ENCODE assay signal across 21 cellular contexts in genomic region chr11:108007819-108008218, GRCh38. TPM values are rescaled to one million over a fixed set of nuclear protein-coding genes. Genes with fewer than 3 reads are reported as not detected.
DNase-seq lines count a peak whose midpoint lies in the region; ATAC-seq and TF ChIP-seq lines count a peak whose summit lies in the region.
"Had no signal": no experiment of that assay in that cellular context is flagged by ENCODE, and none has a peak within 500 bp of the region (broad histone marks: within the 10 kb centered on the region; RNA-seq: fewer than 3 reads in every experiment).

No MANE protein-coding gene starts in this region.

- H3K36me3 ChIP-seq in DOHH2 (ENCODE audit: control insufficient read depth, low read length) (peaks cover 12% of the 10 kb centered on the region), psoas muscle (ENCODE audit: insufficient read depth in 1 of 2, low read depth in 1 of 2) (no peaks in the 10 kb centered on the region)
- H3K36me3 ChIP-seq: left lung, upper lobe of right lung had no signal

- H3K9me3 ChIP-seq in DOHH2 (ENCODE audit: control insufficient read depth, insufficient read depth, low read length): no peaks in the 10 kb centered on the region
- H3K9me3 ChIP-seq in psoas muscle: no peaks in the 10 kb centered on the region
- H3K9me3 ChIP-seq: left lung, MG63, upper lobe of right lung had no signal

- H3K9me3 Mint-ChIP-seq in activated CD4-positive, alpha-beta T cell treated with anti-CD3 and anti-CD28 coated beads, Interleukin-2, amount 10 ng/mL, durations not matched to agents 7 days and 5 days: no peaks in the 10 kb centered on the region
- H3K9me3 Mint-ChIP-seq in immature natural killer cell (no peaks in the 10 kb centered on the region), HFFc6 (no peaks in the 10 kb centered on the region)

- intact Hi-C loops in psoas muscle (cut with DNase I): loop anchor here in 1 of 2 donors (2.0 to 10.0 kb wide), 3 partner anchors 27 to 639 kb away; partner anchors contain the start of genes ATM and NPAT

- WGBS in psoas muscle, 3 donors: 94 to 95% (median 94%) methylated on average over 18 of the region's 18 CpGs

- H3F3A ChIP-seq in DOHH2 (ENCODE audit: control insufficient read depth, insufficient read depth): no peaks in the 10 kb centered on the region

- H3K79me2 ChIP-seq in DOHH2 (ENCODE audit: control insufficient read depth, low read length): peaks cover 44% of the 10 kb centered on the region

- no peaks in the 10 kb centered on the region for H3K9me2 ChIP-seq in DOHH2 (replicated peaks; ENCODE audit: control insufficient read depth, low read length)

- H3K4me1 ChIP-seq in DOHH2 (ENCODE audit: control insufficient read depth, low read length) (peaks cover 26% of the 10 kb centered on the region), psoas muscle (peaks cover 24% of the 10 kb centered on the region)

- peak overlapping the region; percentile 62; the same call in 1 of the 2 replicates for H3K4me2 ChIP-seq in DOHH2 (ENCODE audit: low read length)

- POLR2A ChIA-PET in activated CD4-positive, alpha-beta T cell treated with anti-CD3 and anti-CD28 coated beads, Interleukin-2, amount 10 ng/mL, durations not matched to agents 7 days and 5 days (lab: Charles Lee): no interaction called here

- H3K27ac ChIP-seq in DOHH2 (ENCODE audit: low read depth, low read length): no peak overlapping the region
- peak overlapping the region; percentile 91 for H3K27ac ChIP-seq in psoas muscle
- H3K27ac ChIP-seq in caudate nucleus (ENCODE audit: low read depth, low read length): no peak overlapping the region

- peak overlapping the region; percentile 97 for H3K4me3 Mint-ChIP-seq in activated CD4-positive, alpha-beta T cell treated with anti-CD3 and anti-CD28 coated beads, Interleukin-2, amount 10 ng/mL, durations not matched to agents 7 days and 5 days
- H3K4me3 Mint-ChIP-seq in immature natural killer cell (peak overlapping the region; percentile 22 to 100 (median 98)), HFFc6 (no peak overlapping the region)

- H4K20me1 ChIP-seq in DOHH2 (ENCODE audit: control insufficient read depth, insufficient read depth, low read depth, low read length): peaks cover 6% of the 10 kb centered on the region; the same call in 1 of the 2 replicates

- H3K4me3 ChIP-seq in DOHH2 (ENCODE audit: low read length) (no peak overlapping the region), psoas muscle (no peak overlapping the region)

- peaks cover 15% of the 10 kb centered on the region for H3K4me1 Mint-ChIP-seq in activated CD4-positive, alpha-beta T cell treated with anti-CD3 and anti-CD28 coated beads, Interleukin-2, amount 10 ng/mL, durations not matched to agents 7 days and 5 days
- peaks cover 7 to 27% of the 10 kb centered on the region in 2 donors for H3K4me1 Mint-ChIP-seq in immature natural killer cell
- H3K4me1 Mint-ChIP-seq in HFFc6 (ENCODE audit: low read depth): peaks cover 18% of the 10 kb centered on the region

- H3K27me3 Mint-ChIP-seq in activated CD4-positive, alpha-beta T cell treated with anti-CD3 and anti-CD28 coated beads, Interleukin-2, amount 10 ng/mL, durations not matched to agents 7 days and 5 days: peaks cover 2% of the 10 kb centered on the region
- peaks cover 10 to 14% (median 10%) of the 10 kb centered on the region in 3 donors for H3K27me3 Mint-ChIP-seq in immature natural killer cell (ENCODE audit: low read depth in 3 of 3)
- no peaks in the 10 kb centered on the region for H3K27me3 Mint-ChIP-seq in HFFc6 (ENCODE audit: insufficient read depth)

- H3K27ac Mint-ChIP-seq in activated CD4-positive, alpha-beta T cell treated with anti-CD3 and anti-CD28 coated beads, Interleukin-2, amount 10 ng/mL, durations not matched to agents 7 days and 5 days: no peak overlapping the region
- H3K27ac Mint-ChIP-seq in immature natural killer cell (peak overlapping the region in 4 of 6 donors; percentile 5 to 98 (median 74)), HFFc6 (no peak overlapping the region)

- ATAC-seq in psoas muscle: no peak
- ATAC-seq in HG03354 (IDR thresholded peaks at IDR 0.05; ENCODE audit: poor library complexity, severe bottlenecking, unreplicated experiment): no peak

- H3K36me3 Mint-ChIP-seq in activated CD4-positive, alpha-beta T cell treated with anti-CD3 and anti-CD28 coated beads, Interleukin-2, amount 10 ng/mL, durations not matched to agents 7 days and 5 days (ENCODE audit: low read depth): peaks cover 14% of the 10 kb centered on the region
- H3K36me3 Mint-ChIP-seq in immature natural killer cell: no peaks in the 10 kb centered on the region
- H3K36me3 Mint-ChIP-seq in HFFc6 (ENCODE audit: low read depth): peaks cover 9% of the 10 kb centered on the region; the same call in 1 of the 2 replicates

- no peak for TF ChIP-seq CTCF in DOHH2 (IDR thresholded peaks at IDR 0.05; ENCODE audit: low read depth, low read length, poor library complexity, severe bottlenecking)
- no peak for TF ChIP-seq CTCF in psoas muscle (IDR thresholded peaks at IDR 0.05)
- no peak for TF ChIP-seq CTCF in HFFc6 (IDR thresholded peaks at IDR 0.05)

- CTCF ChIA-PET in activated CD4-positive, alpha-beta T cell treated with anti-CD3 and anti-CD28 coated beads, Interleukin-2, amount 10 ng/mL, durations not matched to agents 7 days and 5 days (lab: Charles Lee): interaction anchor here (0.6 to 2.2 kb wide), 5 partner anchors 8 to 661 kb away, joined by 3 to 11 read pairs (median 7); no protein-coding TSS in a partner anchor

- H3K27me3 ChIP-seq in DOHH2 (ENCODE audit: control insufficient read depth, low read length): no peaks in the 10 kb centered on the region
- no peaks in the 10 kb centered on the region for H3K27me3 ChIP-seq in psoas muscle (ENCODE audit: insufficient read depth in 3 of 3, low read length in 2 of 3)
- H3K27me3 ChIP-seq: left lung, MG63, upper lobe of right lung had no signal

- no peak for DNase-seq in activated CD4-positive, alpha-beta T cell treated with anti-CD3 and anti-CD28 coated beads, Interleukin-2, amount 10 ng/mL, durations not matched to agents 7 days and 5 days
- no peak for DNase-seq in activated CD4-positive, alpha-beta T cell treated with anti-CD3 and anti-CD28 coated beads, Interleukin-2, amount 50 U/mL, for 4 hours
- DNase-seq in immature natural killer cell (no peak), psoas muscle (no peak), caudate nucleus (lab: John Stamatoyannopoulos, UW) (no peak), HFFc6 (no peak)
- DNase-seq: activated CD4-positive, alpha-beta T cell treated with anti-CD3 and anti-CD28 coated beads for 48 hours; activated naive CD4-positive, alpha-beta T cell treated with anti-CD3 and anti-CD28 coated beads, Interleukin-2, amount 50 U/mL, for 16 hours; effector memory CD4-positive, alpha-beta T cell; IMR-90; left lung; MG63; midbrain; NCI-H146; NCI-H526 treated with DMSO at 0.1 percent for 48 hours; nucleus accumbens; retina; stimulated activated CD4-positive, alpha-beta T cell treated with anti-CD3 and anti-CD28 coated beads, Interleukin-12 subunit alpha, Interleukin-12 subunit beta, amount 100 ng/mL, for 4 hours; upper lobe of right lung had no signal

RNA-seq across cellular contexts. Expression of gene CUL5, which starts 0.9 kb away (rescaled TPM):
- total RNA-seq in activated CD4-positive, alpha-beta T cell treated with anti-CD3 and anti-CD28 coated beads, Interleukin-2, amount 10 ng/mL, durations not matched to agents 7 days and 5 days: 10 to 100 TPM; 23.2 to 29.3 TPM
- polyA plus RNA-seq in immature natural killer cell: 10 to 100 TPM; 31.2 to 43.0 (median 42.2) TPM
- 10 to 100 TPM; 57.8 to 92.2 (median 65.5) TPM for total RNA-seq in psoas muscle
- polyA plus RNA-seq in psoas muscle: 10 to 100 TPM; 10.5 to 38.0 (median 13.8) TPM
- total RNA-seq in HFFc6 (2021; fragmentation: NEBNext Ultra II Directional; extraction: Animal tissue kit (Norgen Biotek cat#: 25700)): 10 to 100 TPM; 32.3 to 38.4 (median 36.2) TPM

Comparison
In these comparisons a context has a peak if more than half of its experiments do, and no peak if none do; other contexts are left out.
1. H3K27ac Mint-ChIP-seq: peak in immature natural killer cell (4 of 6); none in activated CD4-positive, alpha-beta T cell treated with anti-CD3 and anti-CD28 coated beads, Interleukin-2, amount 10 ng/mL, durations not matched to agents 7 days and 5 days (single experiment) and HFFc6 (single experiment).